Comparison of ENCODE assay signal across 2 cellular contexts in the genomic region with DNA sequence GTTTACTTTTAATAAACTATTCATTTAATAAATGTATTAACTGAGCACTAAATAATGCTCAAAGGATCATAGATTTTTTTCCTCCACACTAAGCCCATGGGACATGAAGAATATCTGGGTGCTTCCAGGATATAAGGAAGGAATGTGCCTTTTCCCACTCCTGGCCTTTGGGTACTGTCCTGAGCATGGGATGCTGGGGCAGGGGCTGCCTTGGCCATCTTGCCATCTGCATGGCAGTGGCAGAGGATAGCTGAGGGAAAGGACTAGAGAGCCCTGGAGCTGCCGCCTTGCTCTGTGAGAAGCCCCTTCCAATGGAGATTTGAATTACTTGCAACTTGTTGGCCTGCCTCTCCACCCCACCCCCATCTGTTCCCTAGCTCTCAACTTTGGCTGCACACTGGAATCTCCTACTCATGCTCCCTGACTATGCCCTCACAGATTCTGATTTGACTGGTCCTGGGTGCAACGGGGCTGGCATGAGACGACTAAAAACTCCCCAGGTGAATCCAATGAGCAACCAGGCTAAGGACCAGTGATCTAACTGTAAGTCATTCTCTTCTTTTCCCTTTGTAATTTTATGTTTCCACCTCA.
A peak's percentile ranks its signal among the peaks of the same experiment; 100 is the strongest.
TF ChIP-seq lines count a peak whose summit lies in the region.

No MANE protein-coding gene starts in this region.

TF ChIP-seq in WTC11, 78 proteins besides CTCF, POLR2A, EP300 and RAD21:
- TF ChIP-seq JAZF1 (CRISPR knock-in tag; IDR thresholded peaks at IDR 0.05) (no peak), ZNF232 (CRISPR knock-in tag; IDR thresholded peaks at IDR 0.05) (no peak), ZNF219 (CRISPR knock-in tag; IDR thresholded peaks at IDR 0.05; ENCODE audit: borderline replicate concordance) (no peak), ZNF671 (CRISPR knock-in tag; IDR thresholded peaks at IDR 0.05) (no peak), NFATC4 (CRISPR knock-in tag; IDR thresholded peaks at IDR 0.05) (no peak), ZNF263 (CRISPR knock-in tag; IDR thresholded peaks at IDR 0.05; ENCODE audit: low read depth) (no peak), RELA (CRISPR knock-in tag; IDR thresholded peaks at IDR 0.05; ENCODE audit: borderline replicate concordance) (no peak), ZNF416 (CRISPR knock-in tag; IDR thresholded peaks at IDR 0.05) (no peak), NFE2L1 (CRISPR knock-in tag; IDR thresholded peaks at IDR 0.05) (no peak), KAT7 (CRISPR knock-in tag; IDR thresholded peaks at IDR 0.05; ENCODE audit: borderline replicate concordance) (no peak), TEAD1 (CRISPR knock-in tag; IDR thresholded peaks at IDR 0.05) (no peak), ETV6 (CRISPR knock-in tag; IDR thresholded peaks at IDR 0.05) (no peak), MYBL2 (CRISPR knock-in tag; IDR thresholded peaks at IDR 0.05) (no peak), SMAD3 (CRISPR knock-in tag; IDR thresholded peaks at IDR 0.05; ENCODE audit: borderline replicate concordance) (no peak), SMAD4 (CRISPR knock-in tag; IDR thresholded peaks at IDR 0.05) (no peak)
- TF ChIP-seq, protein P1, sequence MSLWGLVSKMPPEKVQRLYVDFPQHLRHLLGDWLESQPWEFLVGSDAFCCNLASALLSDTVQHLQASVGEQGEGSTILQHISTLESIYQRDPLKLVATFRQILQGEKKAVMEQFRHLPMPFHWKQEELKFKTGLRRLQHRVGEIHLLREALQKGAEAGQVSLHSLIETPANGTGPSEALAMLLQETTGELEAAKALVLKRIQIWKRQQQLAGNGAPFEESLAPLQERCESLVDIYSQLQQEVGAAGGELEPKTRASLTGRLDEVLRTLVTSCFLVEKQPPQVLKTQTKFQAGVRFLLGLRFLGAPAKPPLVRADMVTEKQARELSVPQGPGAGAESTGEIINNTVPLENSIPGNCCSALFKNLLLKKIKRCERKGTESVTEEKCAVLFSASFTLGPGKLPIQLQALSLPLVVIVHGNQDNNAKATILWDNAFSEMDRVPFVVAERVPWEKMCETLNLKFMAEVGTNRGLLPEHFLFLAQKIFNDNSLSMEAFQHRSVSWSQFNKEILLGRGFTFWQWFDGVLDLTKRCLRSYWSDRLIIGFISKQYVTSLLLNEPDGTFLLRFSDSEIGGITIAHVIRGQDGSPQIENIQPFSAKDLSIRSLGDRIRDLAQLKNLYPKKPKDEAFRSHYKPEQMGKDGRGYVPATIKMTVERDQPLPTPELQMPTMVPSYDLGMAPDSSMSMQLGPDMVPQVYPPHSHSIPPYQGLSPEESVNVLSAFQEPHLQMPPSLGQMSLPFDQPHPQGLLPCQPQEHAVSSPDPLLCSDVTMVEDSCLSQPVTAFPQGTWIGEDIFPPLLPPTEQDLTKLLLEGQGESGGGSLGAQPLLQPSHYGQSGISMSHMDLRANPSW (CRISPR knock-in tag; conservative IDR thresholded peaks at IDR 0.05; ENCODE audit: low read depth) = no peak
- TF ChIP-seq, protein P2, sequence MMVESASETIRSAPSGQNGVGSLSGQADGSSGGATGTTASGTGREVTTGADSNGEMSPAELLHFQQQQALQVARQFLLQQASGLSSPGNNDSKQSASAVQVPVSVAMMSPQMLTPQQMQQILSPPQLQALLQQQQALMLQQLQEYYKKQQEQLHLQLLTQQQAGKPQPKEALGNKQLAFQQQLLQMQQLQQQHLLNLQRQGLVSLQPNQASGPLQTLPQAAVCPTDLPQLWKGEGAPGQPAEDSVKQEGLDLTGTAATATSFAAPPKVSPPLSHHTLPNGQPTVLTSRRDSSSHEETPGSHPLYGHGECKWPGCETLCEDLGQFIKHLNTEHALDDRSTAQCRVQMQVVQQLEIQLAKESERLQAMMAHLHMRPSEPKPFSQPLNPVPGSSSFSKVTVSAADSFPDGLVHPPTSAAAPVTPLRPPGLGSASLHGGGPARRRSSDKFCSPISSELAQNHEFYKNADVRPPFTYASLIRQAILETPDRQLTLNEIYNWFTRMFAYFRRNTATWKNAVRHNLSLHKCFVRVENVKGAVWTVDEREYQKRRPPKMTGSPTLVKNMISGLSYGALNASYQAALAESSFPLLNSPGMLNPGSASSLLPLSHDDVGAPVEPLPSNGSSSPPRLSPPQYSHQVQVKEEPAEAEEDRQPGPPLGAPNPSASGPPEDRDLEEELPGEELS (CRISPR knock-in tag; IDR thresholded peaks at IDR 0.05) = no peak
- TF ChIP-seq, protein P3, sequence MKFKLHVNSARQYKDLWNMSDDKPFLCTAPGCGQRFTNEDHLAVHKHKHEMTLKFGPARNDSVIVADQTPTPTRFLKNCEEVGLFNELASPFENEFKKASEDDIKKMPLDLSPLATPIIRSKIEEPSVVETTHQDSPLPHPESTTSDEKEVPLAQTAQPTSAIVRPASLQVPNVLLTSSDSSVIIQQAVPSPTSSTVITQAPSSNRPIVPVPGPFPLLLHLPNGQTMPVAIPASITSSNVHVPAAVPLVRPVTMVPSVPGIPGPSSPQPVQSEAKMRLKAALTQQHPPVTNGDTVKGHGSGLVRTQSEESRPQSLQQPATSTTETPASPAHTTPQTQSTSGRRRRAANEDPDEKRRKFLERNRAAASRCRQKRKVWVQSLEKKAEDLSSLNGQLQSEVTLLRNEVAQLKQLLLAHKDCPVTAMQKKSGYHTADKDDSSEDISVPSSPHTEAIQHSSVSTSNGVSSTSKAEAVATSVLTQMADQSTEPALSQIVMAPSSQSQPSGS (CRISPR knock-in tag; IDR thresholded peaks at IDR 0.05; ENCODE audit: borderline replicate concordance, low read depth) = no peak

TF ChIP-seq in HepG2, 621 proteins besides CTCF, POLR2A, EP300 and RAD21:
- TF ChIP-seq SSRP1 (CRISPR knock-in tag; IDR thresholded peaks at IDR 0.05) = peak; percentile 89; the same call in 1 of the 2 replicates
- peak; percentile 62 for TF ChIP-seq RBFOX2 (IDR thresholded peaks at IDR 0.05; ENCODE audit: low read depth, low read length)
- no peak for TF ChIP-seq ZNF496 (CRISPR knock-in tag; IDR thresholded peaks at IDR 0.05; ENCODE audit: insufficient replicate concordance)
- no peak for TF ChIP-seq SIN3A (IDR thresholded peaks at IDR 0.05; ENCODE audit: borderline replicate concordance, low read depth, low read length)
- TF ChIP-seq ZNF136 (CRISPR knock-in tag; IDR thresholded peaks at IDR 0.05; ENCODE audit: low read depth) = no peak
- TF ChIP-seq POLR2AphosphoS5 (IDR thresholded peaks at IDR 0.05; ENCODE audit: low read depth, low read length) = peak; percentile 5; the same call in 1 of the 2 replicates
- peak; percentile 72 for TF ChIP-seq AGO2 (optimal IDR thresholded peaks at IDR 0.05; ENCODE audit: low read depth, low read length)
- TF ChIP-seq, protein P4, sequence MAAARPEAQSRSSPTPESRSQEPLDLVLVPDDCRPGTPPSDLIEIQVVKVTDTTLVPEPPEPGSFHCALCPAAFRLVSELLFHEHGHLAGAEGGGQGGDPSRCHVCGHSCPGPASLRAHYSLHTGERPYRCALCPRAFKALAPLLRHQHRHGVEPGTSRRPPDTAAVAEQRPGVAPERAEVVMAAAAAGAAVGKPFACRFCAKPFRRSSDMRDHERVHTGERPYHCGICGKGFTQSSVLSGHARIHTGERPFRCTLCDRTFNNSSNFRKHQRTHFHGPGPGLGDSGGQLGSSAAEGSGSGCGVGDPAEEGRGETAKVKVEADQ (CRISPR knock-in tag; IDR thresholded peaks at IDR 0.05; ENCODE audit: borderline replicate concordance) = no peak
- peak; percentile 18; the same call in 1 of the 2 replicates for TF ChIP-seq PAF1 (CRISPR knock-in tag; IDR thresholded peaks at IDR 0.05)
